24 cellular contexts compared by ENCODE assay signal in the genomic region with DNA sequence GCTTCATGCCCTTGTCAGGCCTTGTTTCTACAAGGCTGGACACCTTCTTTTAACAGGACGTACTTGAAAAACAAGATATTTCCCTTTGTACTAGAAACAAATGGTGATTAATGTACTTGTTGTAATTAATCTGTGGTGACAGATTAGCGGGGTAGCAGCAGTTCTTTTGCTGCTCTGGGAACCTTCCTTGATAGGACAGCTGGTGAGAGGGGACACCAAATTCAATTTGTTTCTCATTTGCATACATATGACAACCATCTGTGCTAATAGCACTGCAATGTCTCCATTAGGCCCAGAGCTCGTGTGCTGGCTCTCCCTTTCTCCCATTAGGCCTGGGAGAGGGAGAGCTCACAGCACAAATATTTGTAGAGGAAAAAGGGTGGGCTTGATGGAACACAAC.
"Had no signal": no experiment of that assay in that cellular context is flagged by ENCODE, and none has a peak within 500 bp of the region (broad histone marks: within the 10 kb centered on the region; RNA-seq: fewer than 3 reads in every experiment).

No MANE protein-coding gene starts in this region.

- H3K9me3 ChIP-seq: adrenal gland had no signal

- H3K4me3 ChIP-seq: adrenal gland had no signal

- DNase-seq: activated CD4-positive, alpha-beta T cell treated with anti-CD3 and anti-CD28 coated beads for 48 hours; activated CD4-positive, alpha-beta T cell treated with anti-CD3 and anti-CD28 coated beads, Interleukin-2, amount 50 U/mL, for 4 hours; activated CD4-positive, CD25-positive, alpha-beta regulatory T cell treated with anti-CD3 and anti-CD28 coated beads, Interleukin-2, amount 50 U/mL, for 72 hours; activated CD8-positive, alpha-beta memory T cell treated with anti-CD3 and anti-CD28 coated beads, Interleukin-2, amount 50 U/mL, for 48 hours; activated CD8-positive, alpha-beta T cell treated with anti-CD3 and anti-CD28 coated beads, Interleukin-2, amount 10 ng/mL, durations not matched to agents 7 days and 5 days; activated naive CD4-positive, alpha-beta T cell treated with anti-CD3 and anti-CD28 coated beads, Interleukin-2, amount 50 U/mL, for 16 hours; activated naive CD8-positive, alpha-beta T cell treated with anti-CD3 and anti-CD28 coated beads, Interleukin-2, amount 10 ng/mL, durations not matched to agents 7 days and 5 days; activated T-cell treated with anti-CD3 and anti-CD28 coated beads, Interleukin-2, amount 50 U/mL, for 1 hour; adrenal gland; anterior cingulate cortex; Karpas-422; NCI-H1105 treated with DMSO at 0.1 percent for 48 hours; NCI-H1436 treated with DMSO at 0.1 percent for 48 hours; NCI-H187; NCI-H2081; NCI-H774; NK-92 treated with Interleukin-12 subunit alpha and Interleukin-12 subunit beta, amount 100 ng/mL, for 24 hours; OCI-M1; RPMI8226; T-helper 9 cell had no signal

- H3K27ac ChIP-seq: adrenal gland had no signal

- H3K4me1 Mint-ChIP-seq: WTC11 had no signal

- H3K36me3 ChIP-seq: adrenal gland had no signal

- ATAC-seq: activated CD8-positive, alpha-beta T cell treated with anti-CD3 and anti-CD28 coated beads, Interleukin-2, amount 10 ng/mL, durations not matched to agents 7 days and 5 days; Panc1; Right ventricle myocardium inferior; WTC11 had no signal

- H3K4me1 ChIP-seq: adrenal gland had no signal

- H3K36me3 Mint-ChIP-seq: activated naive CD8-positive, alpha-beta T cell treated with anti-CD3 and anti-CD28 coated beads, Interleukin-2, amount 10 ng/mL, durations not matched to agents 7 days and 5 days; WTC11 had no signal

- H3K27ac Mint-ChIP-seq: activated CD8-positive, alpha-beta T cell treated with anti-CD3 and anti-CD28 coated beads, Interleukin-2, amount 10 ng/mL, durations not matched to agents 7 days and 5 days; activated naive CD8-positive, alpha-beta T cell treated with anti-CD3 and anti-CD28 coated beads, Interleukin-2, amount 10 ng/mL, durations not matched to agents 7 days and 5 days; T-helper 1 cell treated with Interleukin-12 subunit alpha and Interleukin-12 subunit beta and Interleukin-4 antibody, amounts not matched to agents 30 μg/mL and 1 μg/mL, for 36 hours; WTC11 had no signal

- H3K27me3 Mint-ChIP-seq: activated naive CD8-positive, alpha-beta T cell treated with anti-CD3 and anti-CD28 coated beads, Interleukin-2, amount 10 ng/mL, durations not matched to agents 7 days and 5 days had no signal

- H3K4me3 Mint-ChIP-seq: activated CD8-positive, alpha-beta T cell treated with anti-CD3 and anti-CD28 coated beads, Interleukin-2, amount 10 ng/mL, durations not matched to agents 7 days and 5 days; activated naive CD8-positive, alpha-beta T cell treated with anti-CD3 and anti-CD28 coated beads, Interleukin-2, amount 10 ng/mL, durations not matched to agents 7 days and 5 days; T-helper 1 cell treated with Interleukin-12 subunit alpha and Interleukin-12 subunit beta and Interleukin-4 antibody, amounts not matched to agents 30 μg/mL and 1 μg/mL, for 36 hours; WTC11 had no signal

- H3K27me3 ChIP-seq: adrenal gland had no signal
